ENCODE assay signal across 8 cellular contexts in the genomic region with DNA sequence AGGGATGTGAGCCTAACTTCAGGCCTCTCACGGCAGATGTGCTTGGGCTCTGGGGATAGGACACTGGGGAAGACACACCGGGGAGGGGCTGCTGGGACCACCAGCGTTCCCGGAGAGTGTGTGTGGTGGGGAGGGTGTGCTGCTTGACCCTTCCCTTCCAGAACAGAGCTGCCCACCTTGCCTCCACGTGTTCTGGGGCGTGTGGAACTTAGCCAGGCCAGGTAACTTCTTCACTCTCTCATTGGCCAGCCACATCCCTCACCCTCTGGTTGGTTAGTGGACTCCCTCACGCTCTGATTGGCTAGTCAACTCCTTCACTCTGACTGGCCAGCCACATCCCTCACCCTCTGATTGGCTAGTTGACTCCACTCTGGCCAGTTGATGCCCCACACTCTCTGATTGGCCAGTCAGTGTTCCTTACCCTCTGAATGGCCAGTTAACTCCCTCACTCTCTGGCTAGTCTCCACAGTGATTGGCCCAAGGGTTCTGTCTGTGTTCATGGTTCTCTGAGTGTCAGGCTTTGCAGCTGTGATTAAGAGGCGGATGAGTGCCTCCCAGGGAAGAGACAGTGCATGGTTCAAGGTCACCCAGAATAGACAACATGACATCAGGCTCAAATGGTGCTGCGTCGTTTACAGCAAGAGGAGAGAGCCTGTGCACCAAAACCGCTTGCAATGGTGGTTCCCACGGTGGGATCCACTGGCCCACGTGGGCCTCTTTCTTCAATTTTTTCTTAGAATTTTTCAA. TPM values are rescaled to one million over a fixed set of nuclear protein-coding genes. Genes with fewer than 3 reads are reported as not detected.
DNase-seq lines count a peak whose midpoint lies in the region; ATAC-seq lines count a peak whose summit lies in the region.

No MANE protein-coding gene starts in this region.

- H3K9me3 Mint-ChIP-seq in effector memory CD8-positive, alpha-beta T cell = no peaks in the 10 kb centered on the region

- no peak overlapping the region for H3K9ac ChIP-seq in neuronal stem cell (ENCODE audit: low read depth, low read length, poor library complexity)

- H3K4me1 Mint-ChIP-seq in effector memory CD8-positive, alpha-beta T cell (ENCODE audit: low read depth in 2 of 2) = peaks cover 8 to 11% of the 10 kb centered on the region in 2 donors

- peak overlapping the region; percentile 24 for H3K18ac ChIP-seq in neuronal stem cell (ENCODE audit: low read length)

- no peak overlapping the region for H2BK12ac ChIP-seq in neuronal stem cell (ENCODE audit: low read length)

- H3K4me3 ChIP-seq in neuronal stem cell (ENCODE audit: low read length in 2 of 2) = no peak overlapping the region

- H3K4me3 Mint-ChIP-seq in effector memory CD8-positive, alpha-beta T cell = no peak overlapping the region

- H3K23ac ChIP-seq in neuronal stem cell (ENCODE audit: low read depth, low read length, poor library complexity) = peak overlapping the region; percentile 94

- peaks cover 0 to 16% (median 0%) of the 10 kb centered on the region in 3 experiments for H3K27me3 ChIP-seq in neuronal stem cell (ENCODE audit: control insufficient read depth in 3 of 3, insufficient read depth in 3 of 3, low read depth in 1 of 3, low read length in 3 of 3)

- WGBS in neuronal stem cell (ENCODE audit: extremely low coverage in 2 of 2, insufficient read length in 2 of 2, insufficient replicate concordance in 1 of 2), 2 donors = no CpG with 5 or more reads among the region's 13 CpGs

- no peaks in the 10 kb centered on the region for H3K27me3 Mint-ChIP-seq in effector memory CD8-positive, alpha-beta T cell

- H3K36me3 ChIP-seq in neuronal stem cell (replicated peaks in 1 of 2; ENCODE audit: control insufficient read depth in 2 of 2, insufficient read depth in 2 of 2, low read length in 2 of 2) = no peaks in the 10 kb centered on the region

- H2AFZ ChIP-seq in neuronal stem cell (ENCODE audit: low read length) = peak overlapping the region; percentile 78

- peak overlapping the region; percentile 71 for H2BK15ac ChIP-seq in neuronal stem cell (ENCODE audit: low read length)

- no peak overlapping the region for H2AK5ac ChIP-seq in neuronal stem cell (ENCODE audit: low read depth, low read length)

- peak overlapping the region in 1 of 2 donors; percentile 60 for H3K27ac Mint-ChIP-seq in effector memory CD8-positive, alpha-beta T cell

- H3K36me3 Mint-ChIP-seq in effector memory CD8-positive, alpha-beta T cell (ENCODE audit: insufficient read depth) = peaks cover 4% of the 10 kb centered on the region

- ATAC-seq in GM21723 (IDR thresholded peaks at IDR 0.05; ENCODE audit: unreplicated experiment) (no peak), GM18502 (IDR thresholded peaks at IDR 0.05; ENCODE audit: poor library complexity, unreplicated experiment) (no peak)
- no peak for ATAC-seq in effector memory CD8-positive, alpha-beta T cell (replicated peaks)

- no peaks in the 10 kb centered on the region for H3K9me3 ChIP-seq in neuronal stem cell (replicated peaks in 1 of 2; ENCODE audit: control insufficient read depth in 2 of 2, insufficient read depth in 1 of 2, low read depth in 1 of 2, low read length in 2 of 2)

- peaks cover 2% of the 10 kb centered on the region for H3K79me1 ChIP-seq in neuronal stem cell (ENCODE audit: low read depth, low read length)

- H3K27ac ChIP-seq in neuronal stem cell (replicated peaks; ENCODE audit: low read length) = no peak overlapping the region

- H4K91ac ChIP-seq in neuronal stem cell (ENCODE audit: low read depth, low read length, poor library complexity) = no peak overlapping the region

- no peak overlapping the region for H3K14ac ChIP-seq in neuronal stem cell (ENCODE audit: low read length)

- H3K4me2 ChIP-seq in neuronal stem cell (ENCODE audit: insufficient read depth, low read length, poor library complexity, severe bottlenecking) = no peak overlapping the region

- no peak overlapping the region for H3K4ac ChIP-seq in neuronal stem cell (ENCODE audit: low read length)

- DNase-seq in DMS153 (lab: John Stamatoyannopoulos, UW) (peak; percentile 23), DMS153 treated with DMSO at 0.1 percent for 48 hours (lab: John Stamatoyannopoulos, UW; ENCODE audit: unreplicated experiment) (no peak), NCI-H2196 treated with DMSO at 0.1 percent for 48 hours (lab: John Stamatoyannopoulos, UW; ENCODE audit: unreplicated experiment) (peak; percentile 75), dermis blood vessel endothelial cell (peak; percentile 65), neuronal stem cell (ENCODE audit: low spot score) (no peak)
- DNase-seq in effector memory CD8-positive, alpha-beta T cell = no peak

- no peak overlapping the region for H2BK120ac ChIP-seq in neuronal stem cell (ENCODE audit: low read depth, low read length)

- H3K4me1 ChIP-seq in neuronal stem cell (ENCODE audit: control insufficient read depth in 2 of 2, insufficient read depth in 1 of 2, low read depth in 1 of 2, low read length in 2 of 2) = peaks cover 3 to 7% of the 10 kb centered on the region in 2 donors

- no peak overlapping the region for H2BK5ac ChIP-seq in neuronal stem cell (ENCODE audit: low read length)

- H4K8ac ChIP-seq in neuronal stem cell (ENCODE audit: low read depth, low read length) = no peak overlapping the region

RNA-seq across cellular contexts. Expression of a gene that starts 10.0 kb away (rescaled TPM):
- 0.51 and 0.84 TPM in 2 replicates for total RNA-seq in dermis blood vessel endothelial cell
- polyA plus RNA-seq in neuronal stem cell (2013, experiment 1 of 2) = not detected
- polyA plus RNA-seq in neuronal stem cell (2013, experiment 2 of 2) = not detected

RNA-seq across cellular contexts. Expression of a gene that starts 27.4 kb away (rescaled TPM):
- total RNA-seq in dermis blood vessel endothelial cell = 23.5 and 91.0 TPM in 2 replicates
- 118 TPM for polyA plus RNA-seq in neuronal stem cell (2013, experiment 1 of 2)
- 125 TPM for polyA plus RNA-seq in neuronal stem cell (2013, experiment 2 of 2)

RNA-seq across cellular contexts. Expression of a gene that starts 54.3 kb away (rescaled TPM):
- total RNA-seq in dermis blood vessel endothelial cell = 54.9 and 95.6 TPM in 2 replicates
- 50.8 TPM for polyA plus RNA-seq in neuronal stem cell (2013, experiment 1 of 2)
- polyA plus RNA-seq in neuronal stem cell (2013, experiment 2 of 2) = 52.7 TPM

RNA-seq across cellular contexts. Expression of a gene that starts 54.6 kb away (rescaled TPM):
- total RNA-seq in dermis blood vessel endothelial cell = 98.7 and 170 TPM in 2 replicates
- polyA plus RNA-seq in neuronal stem cell (2013, experiment 1 of 2) = 38.3 TPM
- polyA plus RNA-seq in neuronal stem cell (2013, experiment 2 of 2) = 37.7 TPM

Comparison
In these comparisons a context has a peak if more than half of its experiments do, and no peak if none do; other contexts are left out.
1. DNase-seq: peak in DMS153 (single experiment), NCI-H2196 treated with DMSO at 0.1 percent for 48 hours (single experiment) and dermis blood vessel endothelial cell (single experiment); none in DMS153 treated with DMSO at 0.1 percent for 48 hours (single experiment), neuronal stem cell (single experiment) and effector memory CD8-positive, alpha-beta T cell (0 of 3).